ENCODE assay signal across 2 cellular contexts in genomic region chr7:101161692-101162461, GRCh38.
TF ChIP-seq lines count a peak whose summit lies in the region.

No MANE protein-coding gene starts in this region.

TF ChIP-seq in GM12878, 131 proteins besides CTCF, POLR2A, EP300 and RAD21:
- no peak for TF ChIP-seq PML (IDR thresholded peaks at IDR 0.05; ENCODE audit: low read length)
- TF ChIP-seq, protein P1, sequence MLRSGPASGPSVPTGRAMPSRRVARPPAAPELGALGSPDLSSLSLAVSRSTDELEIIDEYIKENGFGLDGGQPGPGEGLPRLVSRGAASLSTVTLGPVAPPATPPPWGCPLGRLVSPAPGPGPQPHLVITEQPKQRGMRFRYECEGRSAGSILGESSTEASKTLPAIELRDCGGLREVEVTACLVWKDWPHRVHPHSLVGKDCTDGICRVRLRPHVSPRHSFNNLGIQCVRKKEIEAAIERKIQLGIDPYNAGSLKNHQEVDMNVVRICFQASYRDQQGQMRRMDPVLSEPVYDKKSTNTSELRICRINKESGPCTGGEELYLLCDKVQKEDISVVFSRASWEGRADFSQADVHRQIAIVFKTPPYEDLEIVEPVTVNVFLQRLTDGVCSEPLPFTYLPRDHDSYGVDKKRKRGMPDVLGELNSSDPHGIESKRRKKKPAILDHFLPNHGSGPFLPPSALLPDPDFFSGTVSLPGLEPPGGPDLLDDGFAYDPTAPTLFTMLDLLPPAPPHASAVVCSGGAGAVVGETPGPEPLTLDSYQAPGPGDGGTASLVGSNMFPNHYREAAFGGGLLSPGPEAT (IDR thresholded peaks at IDR 0.05; ENCODE audit: low read depth) = no peak
- TF ChIP-seq KDM1A (IDR thresholded peaks at IDR 0.05; ENCODE audit: borderline replicate concordance) = no peak
- TF ChIP-seq RBBP5 (conservative IDR thresholded peaks at IDR 0.05) = no peak
- TF ChIP-seq MYC (IDR thresholded peaks at IDR 0.05; ENCODE audit: insufficient read depth, insufficient read length, insufficient replicate concordance, low read length, severe bottlenecking) = no peak
- TF ChIP-seq TCF7 (IDR thresholded peaks at IDR 0.05; ENCODE audit: borderline replicate concordance) = no peak
- TF ChIP-seq CEBPB (IDR thresholded peaks at IDR 0.05; ENCODE audit: borderline replicate concordance in 1 of 2, low read depth in 2 of 2, low read length in 2 of 2) = no peak
- TF ChIP-seq STAT3 (IDR thresholded peaks at IDR 0.05; ENCODE audit: low read depth, low read length) = no peak
- no peak for TF ChIP-seq NKRF (conservative IDR thresholded peaks at IDR 0.05)
TF ChIP-seq in GM12878: peak in this region for 0.

TF ChIP-seq in neural cell, 6 proteins besides CTCF, POLR2A, EP300 and RAD21:
- TF ChIP-seq EZH2 (IDR thresholded peaks at IDR 0.05; ENCODE audit: borderline replicate concordance, insufficient read depth, low read length, poor library complexity, severe bottlenecking) = no peak
- TF ChIP-seq MXI1 (conservative IDR thresholded peaks at IDR 0.05; ENCODE audit: poor library complexity, severe bottlenecking) = no peak
- TF ChIP-seq, protein P2, sequence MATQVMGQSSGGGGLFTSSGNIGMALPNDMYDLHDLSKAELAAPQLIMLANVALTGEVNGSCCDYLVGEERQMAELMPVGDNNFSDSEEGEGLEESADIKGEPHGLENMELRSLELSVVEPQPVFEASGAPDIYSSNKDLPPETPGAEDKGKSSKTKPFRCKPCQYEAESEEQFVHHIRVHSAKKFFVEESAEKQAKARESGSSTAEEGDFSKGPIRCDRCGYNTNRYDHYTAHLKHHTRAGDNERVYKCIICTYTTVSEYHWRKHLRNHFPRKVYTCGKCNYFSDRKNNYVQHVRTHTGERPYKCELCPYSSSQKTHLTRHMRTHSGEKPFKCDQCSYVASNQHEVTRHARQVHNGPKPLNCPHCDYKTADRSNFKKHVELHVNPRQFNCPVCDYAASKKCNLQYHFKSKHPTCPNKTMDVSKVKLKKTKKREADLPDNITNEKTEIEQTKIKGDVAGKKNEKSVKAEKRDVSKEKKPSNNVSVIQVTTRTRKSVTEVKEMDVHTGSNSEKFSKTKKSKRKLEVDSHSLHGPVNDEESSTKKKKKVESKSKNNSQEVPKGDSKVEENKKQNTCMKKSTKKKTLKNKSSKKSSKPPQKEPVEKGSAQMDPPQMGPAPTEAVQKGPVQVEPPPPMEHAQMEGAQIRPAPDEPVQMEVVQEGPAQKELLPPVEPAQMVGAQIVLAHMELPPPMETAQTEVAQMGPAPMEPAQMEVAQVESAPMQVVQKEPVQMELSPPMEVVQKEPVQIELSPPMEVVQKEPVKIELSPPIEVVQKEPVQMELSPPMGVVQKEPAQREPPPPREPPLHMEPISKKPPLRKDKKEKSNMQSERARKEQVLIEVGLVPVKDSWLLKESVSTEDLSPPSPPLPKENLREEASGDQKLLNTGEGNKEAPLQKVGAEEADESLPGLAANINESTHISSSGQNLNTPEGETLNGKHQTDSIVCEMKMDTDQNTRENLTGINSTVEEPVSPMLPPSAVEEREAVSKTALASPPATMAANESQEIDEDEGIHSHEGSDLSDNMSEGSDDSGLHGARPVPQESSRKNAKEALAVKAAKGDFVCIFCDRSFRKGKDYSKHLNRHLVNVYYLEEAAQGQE (IDR thresholded peaks at IDR 0.05; ENCODE audit: borderline replicate concordance) = no peak
- no peak for TF ChIP-seq TAF1 (IDR thresholded peaks at IDR 0.05; ENCODE audit: low read depth)
- no peak for TF ChIP-seq SMC3 (conservative IDR thresholded peaks at IDR 0.05; ENCODE audit: poor library complexity)
- TF ChIP-seq POLR2AphosphoS5 (IDR thresholded peaks at IDR 0.05) = no peak
